ENCODE assay signal across 2 cellular contexts in the genomic region with DNA sequence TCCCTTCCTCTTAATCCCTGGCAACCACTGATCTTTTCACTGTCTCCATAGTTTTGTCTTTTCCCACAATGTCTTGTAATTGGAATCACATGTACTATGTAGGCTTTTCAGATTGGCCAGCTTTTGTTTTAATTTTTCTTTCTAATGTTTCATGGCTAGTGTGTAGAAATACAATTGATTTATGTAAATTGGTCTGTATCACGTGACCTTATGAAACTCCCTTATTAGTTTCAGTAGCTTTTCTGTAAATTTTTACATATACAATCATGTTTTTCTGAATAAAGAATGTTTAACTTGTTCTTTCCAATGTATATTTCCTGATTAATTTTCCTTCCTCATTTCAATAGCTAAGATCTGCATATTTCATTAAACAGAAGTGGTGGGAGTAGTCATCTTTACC.
TF ChIP-seq lines count a peak whose summit lies in the region.

No MANE protein-coding gene starts in this region.

TF ChIP-seq in HepG2, 621 proteins besides CTCF, POLR2A, EP300 and RAD21 (continued from another document):
- TF ChIP-seq, protein P1, sequence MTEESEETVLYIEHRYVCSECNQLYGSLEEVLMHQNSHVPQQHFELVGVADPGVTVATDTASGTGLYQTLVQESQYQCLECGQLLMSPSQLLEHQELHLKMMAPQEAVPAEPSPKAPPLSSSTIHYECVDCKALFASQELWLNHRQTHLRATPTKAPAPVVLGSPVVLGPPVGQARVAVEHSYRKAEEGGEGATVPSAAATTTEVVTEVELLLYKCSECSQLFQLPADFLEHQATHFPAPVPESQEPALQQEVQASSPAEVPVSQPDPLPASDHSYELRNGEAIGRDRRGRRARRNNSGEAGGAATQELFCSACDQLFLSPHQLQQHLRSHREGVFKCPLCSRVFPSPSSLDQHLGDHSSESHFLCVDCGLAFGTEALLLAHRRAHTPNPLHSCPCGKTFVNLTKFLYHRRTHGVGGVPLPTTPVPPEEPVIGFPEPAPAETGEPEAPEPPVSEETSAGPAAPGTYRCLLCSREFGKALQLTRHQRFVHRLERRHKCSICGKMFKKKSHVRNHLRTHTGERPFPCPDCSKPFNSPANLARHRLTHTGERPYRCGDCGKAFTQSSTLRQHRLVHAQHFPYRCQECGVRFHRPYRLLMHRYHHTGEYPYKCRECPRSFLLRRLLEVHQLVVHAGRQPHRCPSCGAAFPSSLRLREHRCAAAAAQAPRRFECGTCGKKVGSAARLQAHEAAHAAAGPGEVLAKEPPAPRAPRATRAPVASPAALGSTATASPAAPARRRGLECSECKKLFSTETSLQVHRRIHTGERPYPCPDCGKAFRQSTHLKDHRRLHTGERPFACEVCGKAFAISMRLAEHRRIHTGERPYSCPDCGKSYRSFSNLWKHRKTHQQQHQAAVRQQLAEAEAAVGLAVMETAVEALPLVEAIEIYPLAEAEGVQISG (CRISPR knock-in tag; IDR thresholded peaks at IDR 0.05), result no peak

TF ChIP-seq in K562, 482 proteins besides CTCF, POLR2A, EP300 and RAD21:
- TF ChIP-seq, protein P2, sequence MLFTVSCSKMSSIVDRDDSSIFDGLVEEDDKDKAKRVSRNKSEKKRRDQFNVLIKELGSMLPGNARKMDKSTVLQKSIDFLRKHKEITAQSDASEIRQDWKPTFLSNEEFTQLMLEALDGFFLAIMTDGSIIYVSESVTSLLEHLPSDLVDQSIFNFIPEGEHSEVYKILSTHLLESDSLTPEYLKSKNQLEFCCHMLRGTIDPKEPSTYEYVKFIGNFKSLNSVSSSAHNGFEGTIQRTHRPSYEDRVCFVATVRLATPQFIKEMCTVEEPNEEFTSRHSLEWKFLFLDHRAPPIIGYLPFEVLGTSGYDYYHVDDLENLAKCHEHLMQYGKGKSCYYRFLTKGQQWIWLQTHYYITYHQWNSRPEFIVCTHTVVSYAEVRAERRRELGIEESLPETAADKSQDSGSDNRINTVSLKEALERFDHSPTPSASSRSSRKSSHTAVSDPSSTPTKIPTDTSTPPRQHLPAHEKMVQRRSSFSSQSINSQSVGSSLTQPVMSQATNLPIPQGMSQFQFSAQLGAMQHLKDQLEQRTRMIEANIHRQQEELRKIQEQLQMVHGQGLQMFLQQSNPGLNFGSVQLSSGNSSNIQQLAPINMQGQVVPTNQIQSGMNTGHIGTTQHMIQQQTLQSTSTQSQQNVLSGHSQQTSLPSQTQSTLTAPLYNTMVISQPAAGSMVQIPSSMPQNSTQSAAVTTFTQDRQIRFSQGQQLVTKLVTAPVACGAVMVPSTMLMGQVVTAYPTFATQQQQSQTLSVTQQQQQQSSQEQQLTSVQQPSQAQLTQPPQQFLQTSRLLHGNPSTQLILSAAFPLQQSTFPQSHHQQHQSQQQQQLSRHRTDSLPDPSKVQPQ (CRISPR knock-in tag; IDR thresholded peaks at IDR 0.05; ENCODE audit: borderline replicate concordance), result no peak
- no peak for TF ChIP-seq FOXA1 (IDR thresholded peaks at IDR 0.05; ENCODE audit: borderline replicate concordance)
- TF ChIP-seq C11orf30 (IDR thresholded peaks at IDR 0.05; ENCODE audit: low read depth), result no peak
- TF ChIP-seq PHF20 (IDR thresholded peaks at IDR 0.05; ENCODE audit: partially characterized antibody), result no peak
- no peak for TF ChIP-seq KHSRP (IDR thresholded peaks at IDR 0.05)
- no peak for TF ChIP-seq SIN3B (IDR thresholded peaks at IDR 0.05; ENCODE audit: low read depth)
- no peak for TF ChIP-seq ZNF324 (CRISPR knock-in tag; IDR thresholded peaks at IDR 0.05)
- TF ChIP-seq RAD51 (IDR thresholded peaks at IDR 0.05; ENCODE audit: borderline replicate concordance, low read depth), result peak; percentile 51
- TF ChIP-seq, protein P3, sequence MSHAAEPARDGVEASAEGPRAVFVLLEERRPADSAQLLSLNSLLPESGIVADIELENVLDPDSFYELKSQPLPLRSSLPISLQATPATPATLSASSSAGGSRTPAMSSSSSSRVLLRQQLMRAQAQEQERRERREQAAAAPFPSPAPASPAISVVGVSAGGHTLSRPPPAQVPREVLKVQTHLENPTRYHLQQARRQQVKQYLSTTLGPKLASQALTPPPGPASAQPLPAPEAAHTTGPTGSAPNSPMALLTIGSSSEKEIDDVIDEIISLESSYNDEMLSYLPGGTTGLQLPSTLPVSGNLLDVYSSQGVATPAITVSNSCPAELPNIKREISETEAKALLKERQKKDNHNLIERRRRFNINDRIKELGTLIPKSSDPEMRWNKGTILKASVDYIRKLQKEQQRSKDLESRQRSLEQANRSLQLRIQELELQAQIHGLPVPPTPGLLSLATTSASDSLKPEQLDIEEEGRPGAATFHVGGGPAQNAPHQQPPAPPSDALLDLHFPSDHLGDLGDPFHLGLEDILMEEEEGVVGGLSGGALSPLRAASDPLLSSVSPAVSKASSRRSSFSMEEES (CRISPR knock-in tag; IDR thresholded peaks at IDR 0.05), result peak; percentile 92
- TF ChIP-seq CBFA2T2 (conservative IDR thresholded peaks at IDR 0.05), result peak; percentile 21
- TF ChIP-seq ZNF696 (CRISPR knock-in tag; conservative IDR thresholded peaks at IDR 0.05), result no peak
- TF ChIP-seq JUNB (CRISPR knock-in tag; conservative IDR thresholded peaks at IDR 0.05), result no peak
